Comparison of ENCODE assay signal across 23 cellular contexts in genomic region chr14:39322807-39323206, GRCh38.
DNase-seq lines count a peak whose midpoint lies in the region; ATAC-seq and TF ChIP-seq lines count a peak whose summit lies in the region.
"Had no signal": no experiment of that assay in that cellular context is flagged by ENCODE, and none has a peak within 500 bp of the region (broad histone marks: within the 10 kb centered on the region; RNA-seq: fewer than 3 reads in every experiment).

No MANE protein-coding gene starts in this region.

- no peaks in the 10 kb centered on the region for H4K20me1 ChIP-seq in IMR-90 (ENCODE audit: insufficient read depth, low read length)

- POLR2A ChIA-PET in IMR-90 (lab: Charles Lee; ENCODE audit: unreplicated experiment), result no interaction called here

- peak overlapping the region; percentile 34; the same call in 1 of the 2 replicates for H3K18ac ChIP-seq in IMR-90 (ENCODE audit: low read depth, low read length)

- H3K79me1 ChIP-seq in IMR-90 (ENCODE audit: low read depth in 1 of 2, low read length in 2 of 2), result peaks cover 0 to 4% of the 10 kb centered on the region in 2 experiments; a peak in 1 of 4 replicates

- H2AK9ac ChIP-seq in IMR-90 (replicated peaks; ENCODE audit: low read depth, low read length, poor library complexity), result no peak overlapping the region

- H3K9ac ChIP-seq in IMR-90 (ENCODE audit: low read depth, low read length), result no peak overlapping the region

- H2AFZ ChIP-seq in IMR-90 (replicated peaks; ENCODE audit: low read length, poor library complexity), result no peak overlapping the region

- no TSS peak for BruUV-seq in IMR-90 (replicated peaks; lab: Mats Ljungman, UMichigan)

- no peaks in the 10 kb centered on the region for H3K27me3 Mint-ChIP-seq in memory B cell
- H3K27me3 Mint-ChIP-seq in activated T-cell treated with anti-CD3 and anti-CD28 coated beads, Interleukin-2, amount 50 U/mL, for 4 hours (ENCODE audit: low read depth), result no peaks in the 10 kb centered on the region
- H3K27me3 Mint-ChIP-seq: naive B cell had no signal

- peak overlapping the region; percentile 26 for H3K27ac Mint-ChIP-seq in memory B cell
- H3K27ac Mint-ChIP-seq: T-helper 2 cell treated with Interferon-gamma antibody and Interleukin-4, amounts not matched to agents 5 μg/mL and 100 μg/mL, for 36 hours; WTC11 had no signal

- peak overlapping the region; percentile 6; the same call in 1 of the 2 replicates for H3K4ac ChIP-seq in IMR-90 (ENCODE audit: low read depth, low read length)

- peak; percentile 9 for DNase-seq in Ammon's horn (ENCODE audit: low spot score)
- peak; percentile 51 for DNase-seq in IMR-90
- peak; percentile 8 for DNase-seq in dermis blood vessel endothelial cell
- DNase-seq in memory B cell (ENCODE audit: low spot score in 2 of 2), result no peak
- DNase-seq in KG1 (lab: John Stamatoyannopoulos, UW), result no peak
- DNase-seq in cerebellar cortex (ENCODE audit: low spot score), result no peak
- DNase-seq in NCI-H82 treated with DMSO at 0.1 percent for 48 hours (lab: John Stamatoyannopoulos, UW; ENCODE audit: unreplicated experiment), result no peak
- DNase-seq in activated T-cell treated with anti-CD3 and anti-CD28 coated beads, Interleukin-2, amount 50 U/mL, for 4 hours, result no peak
- DNase-seq: activated CD4-positive, alpha-beta T cell treated with anti-CD3 and anti-CD28 coated beads, Interleukin-2, amount 50 U/mL, for 48 hours; activated naive CD4-positive, alpha-beta T cell; activated T-cell treated with anti-CD3 and anti-CD28 coated beads for 4 hours; aorta; DMS153; mammary epithelial cell; naive B cell; NCI-H1092 treated with DMSO at 0.1 percent for 48 hours; NCI-H2029 treated with DMSO at 0.1 percent for 48 hours; NCI-H510A; NK-92 treated with Interleukin-12 subunit alpha and Interleukin-12 subunit beta, amount 100 ng/mL, for 24 hours; retina had no signal

- peak overlapping the region in 1 of 2 experiments; percentile 62; a peak in 2 of 4 replicates for H4K8ac ChIP-seq in IMR-90 (ENCODE audit: low read depth in 2 of 2, low read length in 2 of 2)

- peak overlapping the region; percentile 72; the same call in 1 of the 2 replicates for H4K5ac ChIP-seq in IMR-90 (ENCODE audit: low read depth, low read length)

- peaks cover 3% of the 10 kb centered on the region for H3K4me1 ChIP-seq in IMR-90 (ENCODE audit: control insufficient read depth, insufficient read depth, low read length)

- CTCF ChIA-PET in IMR-90 (lab: Yijun Ruan, JAX), result no interaction called here

- ATAC-seq in IMR-90 (ENCODE audit: low read depth) (peak; percentile 80), memory B cell (ENCODE audit: low read depth) (no peak)
- ATAC-seq in activated T-cell treated with anti-CD3 and anti-CD28 coated beads, Interleukin-2, amount 50 U/mL, for 4 hours, result no peak
- ATAC-seq: WTC11 had no signal

- H4K91ac ChIP-seq in IMR-90 (ENCODE audit: insufficient read depth, low read depth, low read length), result no peak overlapping the region

- H3K23ac ChIP-seq in IMR-90 (ENCODE audit: low read depth, low read length), result no peak overlapping the region; the same call in 1 of the 2 replicates

- no peak overlapping the region for H2BK20ac ChIP-seq in IMR-90 (ENCODE audit: low read depth, low read length)

- H3K9me3 Mint-ChIP-seq in memory B cell, result peaks cover 2% of the 10 kb centered on the region
- H3K9me3 Mint-ChIP-seq in activated T-cell treated with anti-CD3 and anti-CD28 coated beads, Interleukin-2, amount 50 U/mL, for 4 hours, result no peaks in the 10 kb centered on the region
- H3K9me3 Mint-ChIP-seq: naive B cell; T-helper 2 cell treated with Interferon-gamma antibody and Interleukin-4, amounts not matched to agents 5 μg/mL and 100 μg/mL, for 36 hours; WTC11 had no signal

- TF ChIP-seq POLR2A in IMR-90 (IDR thresholded peaks at IDR 0.05; ENCODE audit: low read depth, low read length), result no peak

- in situ Hi-C loops in IMR-90 (cut with MboI; ENCODE audit: low sequenced_read_pairs), result no loop called here

- no peaks in the 10 kb centered on the region for H3K9me1 ChIP-seq in IMR-90 (ENCODE audit: insufficient read depth, low read length)

- peaks cover 3% of the 10 kb centered on the region for H3K4me1 Mint-ChIP-seq in memory B cell
- no peaks in the 10 kb centered on the region for H3K4me1 Mint-ChIP-seq in activated T-cell treated with anti-CD3 and anti-CD28 coated beads, Interleukin-2, amount 50 U/mL, for 4 hours (ENCODE audit: low read depth)
- H3K4me1 Mint-ChIP-seq: naive B cell, WTC11 had no signal

- H3K27me3 ChIP-seq in IMR-90 (ENCODE audit: control insufficient read depth, insufficient read depth, low read length), result no peaks in the 10 kb centered on the region

- no peak overlapping the region for H2AK5ac ChIP-seq in IMR-90 (ENCODE audit: low read depth, low read length)

- dilution Hi-C loops in IMR-90 (cut with HindIII; ENCODE audit: low sequenced_read_pairs, unreplicated experiment), result no loop called here

- peak overlapping the region; percentile 87; the same call in 1 of the 2 replicates for H3K27ac ChIP-seq in IMR-90 (ENCODE audit: insufficient read depth, low read length)
- H3K27ac ChIP-seq: C4-2B had no signal

- no peaks in the 10 kb centered on the region for H3K9me3 ChIP-seq in IMR-90 (ENCODE audit: control insufficient read depth, insufficient read depth, low read length)

- no peak overlapping the region for H3K56ac ChIP-seq in IMR-90 (ENCODE audit: extremely low read depth, insufficient read depth, low read length)

- H3K4me3 Mint-ChIP-seq in memory B cell, result no peak overlapping the region
- no peak overlapping the region for H3K4me3 Mint-ChIP-seq in activated T-cell treated with anti-CD3 and anti-CD28 coated beads, Interleukin-2, amount 50 U/mL, for 4 hours
- H3K4me3 Mint-ChIP-seq: naive B cell; T-helper 2 cell treated with Interferon-gamma antibody and Interleukin-4, amounts not matched to agents 5 μg/mL and 100 μg/mL, for 36 hours; WTC11 had no signal

- H2BK5ac ChIP-seq in IMR-90 (ENCODE audit: low read depth, low read length, poor library complexity, severe bottlenecking), result peak overlapping the region; percentile 84

- TF ChIP-seq RAD21 in IMR-90 (IDR thresholded peaks at IDR 0.05; ENCODE audit: low read length), result no peak

- H3K4me3 ChIP-seq in IMR-90 (ENCODE audit: insufficient read depth, low read depth, low read length), result no peak overlapping the region

- peak overlapping the region; percentile 12; the same call in 1 of the 2 replicates for H3K4me2 ChIP-seq in IMR-90 (ENCODE audit: low read depth, low read length)

- peaks cover 3% of the 10 kb centered on the region; the same call in 1 of the 2 replicates for H3K36me3 ChIP-seq in IMR-90 (ENCODE audit: control insufficient read depth, insufficient read depth, low read length)

- H3K36me3 Mint-ChIP-seq in memory B cell, result peaks cover 22% of the 10 kb centered on the region
- peaks cover 35% of the 10 kb centered on the region for H3K36me3 Mint-ChIP-seq in activated T-cell treated with anti-CD3 and anti-CD28 coated beads, Interleukin-2, amount 50 U/mL, for 4 hours (ENCODE audit: insufficient read depth)

- 0 out of 2 replicates have a peak overlapping the region, but pooled peaks have one; percentile 52 for H3K14ac ChIP-seq in IMR-90 (replicated peaks; ENCODE audit: low read depth, low read length)

- intact Hi-C loops in IMR-90 (cut with micrococcal nuclease), result no loop called here

- peak overlapping the region; percentile 10; the same call in 1 of the 2 replicates for H2BK120ac ChIP-seq in IMR-90 (ENCODE audit: low read depth, low read length)

- H2BK15ac ChIP-seq in IMR-90 (ENCODE audit: low read depth, low read length), result no peak overlapping the region

- no peak for TF ChIP-seq CTCF in IMR-90 (conservative IDR thresholded peaks at IDR 0.05; ENCODE audit: low read depth, low read length)

TF ChIP-seq in IMR-90, 13 proteins besides CTCF, POLR2A, EP300 and RAD21:
- TF ChIP-seq MAFK (IDR thresholded peaks at IDR 0.05; ENCODE audit: low read depth, low read length) (no peak), NFE2L2 (IDR thresholded peaks at IDR 0.05; ENCODE audit: low read depth, low read length) (no peak), FOS (IDR thresholded peaks at IDR 0.05; ENCODE audit: low read depth, low read length) (no peak), MXI1 (IDR thresholded peaks at IDR 0.05; ENCODE audit: borderline replicate concordance, low read depth, low read length) (no peak), RFX5 (IDR thresholded peaks at IDR 0.05; ENCODE audit: low read depth, low read length) (no peak), CHD1 (IDR thresholded peaks at IDR 0.05; ENCODE audit: low read depth, low read length) (no peak)
- TF ChIP-seq, protein P1, sequence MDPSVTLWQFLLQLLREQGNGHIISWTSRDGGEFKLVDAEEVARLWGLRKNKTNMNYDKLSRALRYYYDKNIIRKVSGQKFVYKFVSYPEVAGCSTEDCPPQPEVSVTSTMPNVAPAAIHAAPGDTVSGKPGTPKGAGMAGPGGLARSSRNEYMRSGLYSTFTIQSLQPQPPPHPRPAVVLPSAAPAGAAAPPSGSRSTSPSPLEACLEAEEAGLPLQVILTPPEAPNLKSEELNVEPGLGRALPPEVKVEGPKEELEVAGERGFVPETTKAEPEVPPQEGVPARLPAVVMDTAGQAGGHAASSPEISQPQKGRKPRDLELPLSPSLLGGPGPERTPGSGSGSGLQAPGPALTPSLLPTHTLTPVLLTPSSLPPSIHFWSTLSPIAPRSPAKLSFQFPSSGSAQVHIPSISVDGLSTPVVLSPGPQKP (IDR thresholded peaks at IDR 0.05; ENCODE audit: borderline replicate concordance, low read depth, low read length), result no peak
- TF ChIP-seq, protein P2, sequence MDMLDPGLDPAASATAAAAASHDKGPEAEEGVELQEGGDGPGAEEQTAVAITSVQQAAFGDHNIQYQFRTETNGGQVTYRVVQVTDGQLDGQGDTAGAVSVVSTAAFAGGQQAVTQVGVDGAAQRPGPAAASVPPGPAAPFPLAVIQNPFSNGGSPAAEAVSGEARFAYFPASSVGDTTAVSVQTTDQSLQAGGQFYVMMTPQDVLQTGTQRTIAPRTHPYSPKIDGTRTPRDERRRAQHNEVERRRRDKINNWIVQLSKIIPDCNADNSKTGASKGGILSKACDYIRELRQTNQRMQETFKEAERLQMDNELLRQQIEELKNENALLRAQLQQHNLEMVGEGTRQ (IDR thresholded peaks at IDR 0.05; ENCODE audit: low read depth, low read length), result no peak

Comparison
In these comparisons a context has a peak if more than half of its experiments do, and no peak if none do; other contexts are left out.
1. DNase-seq: peak in Ammon's horn (single experiment), IMR-90 (single experiment) and dermis blood vessel endothelial cell (single experiment); none in memory B cell (0 of 2), KG1 (single experiment), cerebellar cortex (single experiment), NCI-H82 treated with DMSO at 0.1 percent for 48 hours (single experiment) and activated T-cell treated with anti-CD3 and anti-CD28 coated beads, Interleukin-2, amount 50 U/mL, for 4 hours (single experiment).